ENCODE assay signal across 16 cellular contexts in genomic region chr15:25054329-25054728, GRCh38.
"Had no signal": no experiment of that assay in that cellular context is flagged by ENCODE, and none has a peak within 500 bp of the region (broad histone marks: within the 10 kb centered on the region; RNA-seq: fewer than 3 reads in every experiment).

No MANE protein-coding gene starts in this region.

- H3K27me3 ChIP-seq: adrenal gland, body of pancreas had no signal

- H3K4me1 ChIP-seq: adrenal gland, body of pancreas had no signal

- H3K4me1 Mint-ChIP-seq: activated naive CD4-positive, alpha-beta T cell treated with anti-CD3 and anti-CD28 coated beads, Interleukin-2, amount 10 ng/mL, durations not matched to agents 7 days and 5 days; nephron progenitor cell; stimulated activated naive CD8-positive, alpha-beta T cell treated with anti-CD3 and anti-CD28 coated beads, Interleukin-15, amount 100 ng/mL, for 72 hours had no signal

- H3K4me3 ChIP-seq: adrenal gland, body of pancreas had no signal

- H3K27ac Mint-ChIP-seq: activated CD4-positive, alpha-beta memory T cell treated with anti-CD3 and anti-CD28 coated beads for 36 hours; activated naive CD4-positive, alpha-beta T cell treated with anti-CD3 and anti-CD28 coated beads, Interleukin-2, amount 10 ng/mL, durations not matched to agents 7 days and 5 days; immature natural killer cell; nephron progenitor cell; stimulated activated naive CD8-positive, alpha-beta T cell treated with anti-CD3 and anti-CD28 coated beads, Interleukin-15, amount 100 ng/mL, for 72 hours; T-cell had no signal

- DNase-seq: activated CD4-positive, alpha-beta memory T cell treated with anti-CD3 and anti-CD28 coated beads for 36 hours; activated naive CD4-positive, alpha-beta T cell treated with anti-CD3 and anti-CD28 coated beads, Interleukin-2, amount 10 ng/mL, durations not matched to agents 7 days and 5 days; body of pancreas; dermis blood vessel endothelial cell; hypothalamus; immature natural killer cell; left cardiac atrium; mesenchymal stem cell; nephron progenitor cell; stimulated activated CD4-positive, alpha-beta T cell treated with anti-CD3 and anti-CD28 coated beads, Interleukin-4, amount 100 ng/mL, for 4 hours; stimulated activated naive CD8-positive, alpha-beta T cell treated with anti-CD3 and anti-CD28 coated beads, Interleukin-15, amount 100 ng/mL, for 72 hours; T1000; trophoblast cell had no signal

- ATAC-seq: body of pancreas; left cardiac atrium; stimulated activated naive CD8-positive, alpha-beta T cell treated with anti-CD3 and anti-CD28 coated beads, Interleukin-15, amount 100 ng/mL, for 72 hours; T-cell had no signal

- H3K4me3 Mint-ChIP-seq: activated CD4-positive, alpha-beta memory T cell treated with anti-CD3 and anti-CD28 coated beads for 36 hours; activated naive CD4-positive, alpha-beta T cell treated with anti-CD3 and anti-CD28 coated beads, Interleukin-2, amount 10 ng/mL, durations not matched to agents 7 days and 5 days; immature natural killer cell; nephron progenitor cell; stimulated activated naive CD8-positive, alpha-beta T cell treated with anti-CD3 and anti-CD28 coated beads, Interleukin-15, amount 100 ng/mL, for 72 hours; T-cell had no signal

- H3K27me3 Mint-ChIP-seq: activated CD4-positive, alpha-beta memory T cell treated with anti-CD3 and anti-CD28 coated beads for 36 hours; activated naive CD4-positive, alpha-beta T cell treated with anti-CD3 and anti-CD28 coated beads, Interleukin-2, amount 10 ng/mL, durations not matched to agents 7 days and 5 days; stimulated activated naive CD8-positive, alpha-beta T cell treated with anti-CD3 and anti-CD28 coated beads, Interleukin-15, amount 100 ng/mL, for 72 hours; T-cell had no signal

- H3K27ac ChIP-seq: adrenal gland, body of pancreas, VCaP had no signal
